ENCODE assay signal across 14 cellular contexts in the genomic region with DNA sequence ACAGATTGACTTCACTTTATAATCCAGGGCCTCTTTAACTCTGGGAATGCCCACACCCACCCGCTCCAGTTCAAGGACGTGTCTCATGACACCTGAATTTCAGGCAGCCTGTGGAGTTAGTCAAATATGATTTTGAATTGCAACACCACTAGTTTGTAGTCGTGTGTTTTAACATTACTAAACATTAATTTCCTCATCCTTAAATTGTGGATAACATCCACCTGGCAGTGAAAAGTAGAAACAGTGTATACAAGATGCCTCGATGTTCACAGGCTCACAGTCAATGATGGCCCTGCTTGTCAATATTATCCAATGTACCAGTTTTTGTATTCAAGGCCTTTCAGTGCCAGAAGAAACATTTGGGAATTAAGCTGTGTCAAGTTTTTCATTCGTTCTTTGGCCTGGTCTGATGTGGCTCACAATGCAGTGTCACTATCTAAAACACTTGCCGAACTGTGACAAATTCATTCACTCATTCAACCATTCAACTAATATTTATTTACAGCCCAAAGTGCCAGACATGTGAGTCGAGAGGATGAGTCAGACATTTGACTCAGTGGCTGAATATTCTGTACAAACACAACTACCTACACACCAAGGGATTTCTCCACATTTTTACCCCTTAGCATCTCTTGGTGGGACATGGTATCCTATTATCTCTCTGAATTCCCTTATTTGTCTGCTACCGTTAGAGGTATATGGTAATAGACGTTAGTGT.
DNase-seq lines count a peak whose midpoint lies in the region; ATAC-seq lines count a peak whose summit lies in the region.
"Had no signal": no experiment of that assay in that cellular context is flagged by ENCODE, and none has a peak within 500 bp of the region (broad histone marks: within the 10 kb centered on the region; RNA-seq: fewer than 3 reads in every experiment).

No MANE protein-coding gene starts in this region.

- no peak for ATAC-seq in HG03139 (IDR thresholded peaks at IDR 0.05; ENCODE audit: unreplicated experiment)

- in situ Hi-C loops in ACHN (cut with HindIII; ENCODE audit: low pct_ligation_motif_present, low pct_unique_long_range_greater_than_20kb, low sequenced_read_pairs): no loop called here

- no peak overlapping the region for H3K27ac ChIP-seq in caudate nucleus (ENCODE audit: low read depth, low read length)
- H3K27ac ChIP-seq: C4-2B, cardiac muscle cell, uterus had no signal

- peak; percentile 92 for DNase-seq in ACHN
- DNase-seq in HS-5 (ENCODE audit: low read depth): peak; percentile 52
- peak; percentile 15 for DNase-seq in amniotic stem cell (lab: John Stamatoyannopoulos, UW)
- DNase-seq in kidney glomerular epithelial cell (lab: John Stamatoyannopoulos, UW): peak; percentile 89
- DNase-seq in caudate nucleus (lab: John Stamatoyannopoulos, UW): no peak
- no peak for DNase-seq in activated CD4-positive, alpha-beta T cell treated with anti-CD3 and anti-CD28 coated beads, Interleukin-2, amount 50 U/mL, for 48 hours
- no peak for DNase-seq in NCI-H2107 (lab: John Stamatoyannopoulos, UW)
- DNase-seq: head of caudate nucleus, NCI-H1694 treated with DMSO at 0.1 percent for 48 hours, nephron progenitor cell, uterus had no signal

Comparison
In these comparisons a context has a peak if more than half of its experiments do, and no peak if none do; other contexts are left out.
1. DNase-seq: peak in ACHN (single experiment), HS-5 (single experiment), amniotic stem cell (single experiment) and kidney glomerular epithelial cell (single experiment); none in caudate nucleus (0 of 61), activated CD4-positive, alpha-beta T cell treated with anti-CD3 and anti-CD28 coated beads, Interleukin-2, amount 50 U/mL, for 48 hours (0 of 2) and NCI-H2107 (single experiment).